In the genomic region with DNA sequence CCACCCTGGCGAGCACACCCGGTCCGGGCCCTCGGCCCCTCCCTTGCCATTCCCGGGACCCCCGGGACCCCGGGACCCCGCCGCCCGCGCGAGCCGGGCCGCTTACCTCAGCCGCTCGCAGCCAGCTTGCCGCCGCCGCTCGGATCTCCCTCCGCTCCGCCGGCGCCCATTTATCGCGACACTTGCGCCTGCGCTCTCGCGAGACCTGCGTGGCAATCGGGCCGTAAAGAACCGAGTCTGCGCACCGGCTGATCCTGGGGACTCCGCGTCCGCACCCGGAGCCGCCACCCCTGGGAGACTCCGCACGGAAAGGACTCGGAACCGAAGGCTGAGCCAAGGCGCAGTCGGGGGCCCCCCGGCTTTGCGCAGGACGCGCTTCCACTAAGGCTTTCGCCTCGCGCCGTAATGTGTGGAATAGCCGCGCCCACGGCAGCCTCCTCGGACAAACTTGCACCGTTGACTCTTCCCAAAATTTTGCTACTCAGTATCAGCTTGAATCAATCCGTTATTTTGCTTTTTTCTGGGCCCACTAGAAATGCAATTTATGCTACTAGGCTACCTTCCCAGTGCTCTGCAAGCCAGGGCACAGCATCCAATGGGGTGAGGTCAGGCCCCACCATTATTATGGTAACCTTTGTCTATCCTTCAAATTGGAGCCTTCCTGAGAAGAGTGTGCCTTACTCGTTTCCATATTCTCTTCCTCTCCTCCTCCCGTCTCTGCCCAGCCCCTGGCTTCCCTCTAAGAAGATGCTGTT, we compare ENCODE assay signal across 8 cellular contexts. TPM values are rescaled to one million over a fixed set of nuclear protein-coding genes. Genes with fewer than 3 reads are reported as not detected.
DNase-seq lines count a peak whose midpoint lies in the region; ATAC-seq, FAIRE-seq and TF ChIP-seq lines count a peak whose summit lies in the region.

A gene (minus strand): TSS at position 180 of the 755 bp plus-strand sequence. CDS start 2,812 bp downstream, outside the sequence.

- peaks cover 12% of the 10 kb centered on the region for H3K36me3 ChIP-seq in right atrium auricular region

- H3K27ac ChIP-seq in angular gyrus (ENCODE audit: low read depth, low read length): peak within 1 kb of the TSS; percentile 37
- peak within 1 kb of the TSS; percentile 60 to 81 for H3K27ac ChIP-seq in right atrium auricular region

- no peaks in the 10 kb centered on the region for H3K9me3 ChIP-seq in right atrium auricular region

- no peak for TF ChIP-seq CTCF in GM12875 (IDR thresholded peaks at IDR 0.05; ENCODE audit: borderline replicate concordance, insufficient read depth, low read depth, low read length)
- no peak for TF ChIP-seq CTCF in right atrium auricular region (IDR thresholded peaks at IDR 0.05)

- peak within 1 kb of the TSS; percentile 88 for H3K4me3 ChIP-seq in GM12875 (ENCODE audit: low read depth, low read length)
- peak within 1 kb of the TSS; percentile 86 to 98 for H3K4me3 ChIP-seq in right atrium auricular region

- H3K4me1 ChIP-seq in right atrium auricular region: peaks cover 0 to 25% of the 10 kb centered on the region in 2 donors

- ATAC-seq in HG02798 (IDR thresholded peaks at IDR 0.05; ENCODE audit: poor library complexity, unreplicated experiment): peak; percentile 81

- peak; percentile 86 for FAIRE-seq in urothelium cell line (lab: Jason Lieb, UNC)

- DNase-seq in NCI-H146 treated with DMSO at 0.1 percent for 48 hours (lab: John Stamatoyannopoulos, UW; ENCODE audit: unreplicated experiment): peak; percentile 50
- peak; percentile 74 to 91 (median 84) for DNase-seq in T-helper 2 cell
- DNase-seq in right atrium auricular region (ENCODE audit: low spot score): peak; percentile 89
- DNase-seq in pulmonary artery endothelial cell (ENCODE audit: low read depth, low spot score): peak; percentile 51
- DNase-seq in urothelium cell line (ENCODE audit: low spot score): peak; percentile 100

- no peaks in the 10 kb centered on the region for H3K27me3 ChIP-seq in right atrium auricular region

RNA-seq across cellular contexts. Expression of the gene that starts here (rescaled TPM):
- total RNA-seq in right atrium auricular region: 10 to 100 TPM; 13.3 to 31.9 TPM
- total RNA-seq in pulmonary artery endothelial cell: 47.4 and 53.2 TPM in 2 replicates

Comparison
In these comparisons a context has a peak if more than half of its experiments do, and no peak if none do; other contexts are left out.
1. Peak in every context shown above with its lines: DNase-seq, ATAC-seq, H3K4me3 ChIP-seq and H3K27ac ChIP-seq.
2. DNase-seq: peak in every context shown above with its lines; median percentile 100 in urothelium cell line; 89 in right atrium auricular region; 84 in T-helper 2 cell; 51 in pulmonary artery endothelial cell; 50 in NCI-H146 treated with DMSO at 0.1 percent for 48 hours.